In the genomic region with DNA sequence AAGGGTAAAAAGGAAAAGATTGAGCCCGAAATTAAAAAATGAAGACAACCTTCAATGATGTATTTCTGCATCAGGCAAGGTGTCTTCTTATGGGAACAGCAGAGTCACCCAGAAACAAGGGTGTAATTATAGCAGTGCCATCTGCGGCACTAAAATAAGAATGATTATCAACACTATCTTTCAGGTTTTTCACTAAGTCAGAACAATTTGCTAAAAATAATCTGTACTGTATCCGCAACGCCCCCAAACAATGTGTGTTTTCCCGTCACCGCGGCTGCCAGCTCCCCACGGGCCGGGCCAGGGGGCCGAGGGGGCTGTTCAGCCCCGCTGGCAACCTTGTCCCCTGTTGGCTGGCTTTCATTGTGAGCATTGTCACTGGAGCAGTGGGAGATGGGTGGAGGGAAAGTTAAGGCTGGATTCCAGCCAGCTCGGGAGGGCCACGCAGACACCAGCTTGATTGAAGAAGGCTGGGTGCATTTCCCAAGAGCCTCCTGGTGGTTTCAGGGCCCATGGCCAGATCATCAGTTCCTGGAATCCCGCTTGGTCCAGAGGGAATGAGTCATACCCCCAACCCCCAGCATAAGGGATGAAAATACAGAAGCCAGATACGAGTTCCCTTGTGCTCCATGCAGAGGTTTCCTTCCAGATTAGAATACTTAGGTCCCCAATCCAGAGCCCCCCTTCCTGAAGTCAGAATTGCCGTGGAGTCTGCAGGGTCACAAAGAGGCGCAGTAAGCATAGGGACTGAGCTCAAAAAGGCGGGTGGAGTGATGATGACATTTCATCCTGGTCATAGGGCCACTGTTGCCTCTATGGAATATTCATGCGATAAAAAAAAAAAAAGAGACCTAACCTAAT, we compare ENCODE assay signal across 1 cellular context.
A peak's percentile ranks its signal among the peaks of the same experiment; 100 is the strongest.
TF ChIP-seq lines count a peak whose summit lies in the region.

No MANE protein-coding gene starts in this region.

TF ChIP-seq in GM12878, 131 proteins besides CTCF, POLR2A, EP300 and RAD21 (continued from another document):
- TF ChIP-seq, protein P1, sequence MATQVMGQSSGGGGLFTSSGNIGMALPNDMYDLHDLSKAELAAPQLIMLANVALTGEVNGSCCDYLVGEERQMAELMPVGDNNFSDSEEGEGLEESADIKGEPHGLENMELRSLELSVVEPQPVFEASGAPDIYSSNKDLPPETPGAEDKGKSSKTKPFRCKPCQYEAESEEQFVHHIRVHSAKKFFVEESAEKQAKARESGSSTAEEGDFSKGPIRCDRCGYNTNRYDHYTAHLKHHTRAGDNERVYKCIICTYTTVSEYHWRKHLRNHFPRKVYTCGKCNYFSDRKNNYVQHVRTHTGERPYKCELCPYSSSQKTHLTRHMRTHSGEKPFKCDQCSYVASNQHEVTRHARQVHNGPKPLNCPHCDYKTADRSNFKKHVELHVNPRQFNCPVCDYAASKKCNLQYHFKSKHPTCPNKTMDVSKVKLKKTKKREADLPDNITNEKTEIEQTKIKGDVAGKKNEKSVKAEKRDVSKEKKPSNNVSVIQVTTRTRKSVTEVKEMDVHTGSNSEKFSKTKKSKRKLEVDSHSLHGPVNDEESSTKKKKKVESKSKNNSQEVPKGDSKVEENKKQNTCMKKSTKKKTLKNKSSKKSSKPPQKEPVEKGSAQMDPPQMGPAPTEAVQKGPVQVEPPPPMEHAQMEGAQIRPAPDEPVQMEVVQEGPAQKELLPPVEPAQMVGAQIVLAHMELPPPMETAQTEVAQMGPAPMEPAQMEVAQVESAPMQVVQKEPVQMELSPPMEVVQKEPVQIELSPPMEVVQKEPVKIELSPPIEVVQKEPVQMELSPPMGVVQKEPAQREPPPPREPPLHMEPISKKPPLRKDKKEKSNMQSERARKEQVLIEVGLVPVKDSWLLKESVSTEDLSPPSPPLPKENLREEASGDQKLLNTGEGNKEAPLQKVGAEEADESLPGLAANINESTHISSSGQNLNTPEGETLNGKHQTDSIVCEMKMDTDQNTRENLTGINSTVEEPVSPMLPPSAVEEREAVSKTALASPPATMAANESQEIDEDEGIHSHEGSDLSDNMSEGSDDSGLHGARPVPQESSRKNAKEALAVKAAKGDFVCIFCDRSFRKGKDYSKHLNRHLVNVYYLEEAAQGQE (IDR thresholded peaks at IDR 0.05; ENCODE audit: low read depth, low read length), result no peak
- TF ChIP-seq EGR1 (IDR thresholded peaks at IDR 0.05; ENCODE audit: borderline replicate concordance in 1 of 2, low read depth in 2 of 2, low read length in 2 of 2) (peak in 1 of 2 experiments; percentile 44; a peak in 1 of 3 replicates), ZNF207 (IDR thresholded peaks at IDR 0.05; ENCODE audit: borderline replicate concordance) (no peak), CREM (IDR thresholded peaks at IDR 0.05; ENCODE audit: low read depth) (peak; percentile 53; the same call in 1 of the 2 replicates), CEBPB (IDR thresholded peaks at IDR 0.05; ENCODE audit: borderline replicate concordance in 1 of 2, low read depth in 2 of 2, low read length in 2 of 2) (no peak), NR2C1 (IDR thresholded peaks at IDR 0.05) (no peak), MTA3 (IDR thresholded peaks at IDR 0.05; ENCODE audit: borderline replicate concordance, low read length) (no peak; the same call in 1 of the 2 replicates), ZNF274 (IDR thresholded peaks at IDR 0.05; ENCODE audit: insufficient read depth, insufficient read length) (no peak)
- TF ChIP-seq, protein P2, sequence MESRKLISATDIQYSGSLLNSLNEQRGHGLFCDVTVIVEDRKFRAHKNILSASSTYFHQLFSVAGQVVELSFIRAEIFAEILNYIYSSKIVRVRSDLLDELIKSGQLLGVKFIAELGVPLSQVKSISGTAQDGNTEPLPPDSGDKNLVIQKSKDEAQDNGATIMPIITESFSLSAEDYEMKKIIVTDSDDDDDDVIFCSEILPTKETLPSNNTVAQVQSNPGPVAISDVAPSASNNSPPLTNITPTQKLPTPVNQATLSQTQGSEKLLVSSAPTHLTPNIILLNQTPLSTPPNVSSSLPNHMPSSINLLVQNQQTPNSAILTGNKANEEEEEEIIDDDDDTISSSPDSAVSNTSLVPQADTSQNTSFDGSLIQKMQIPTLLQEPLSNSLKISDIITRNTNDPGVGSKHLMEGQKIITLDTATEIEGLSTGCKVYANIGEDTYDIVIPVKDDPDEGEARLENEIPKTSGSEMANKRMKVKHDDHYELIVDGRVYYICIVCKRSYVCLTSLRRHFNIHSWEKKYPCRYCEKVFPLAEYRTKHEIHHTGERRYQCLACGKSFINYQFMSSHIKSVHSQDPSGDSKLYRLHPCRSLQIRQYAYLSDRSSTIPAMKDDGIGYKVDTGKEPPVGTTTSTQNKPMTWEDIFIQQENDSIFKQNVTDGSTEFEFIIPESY (IDR thresholded peaks at IDR 0.05), result no peak
- TF ChIP-seq, protein P3, sequence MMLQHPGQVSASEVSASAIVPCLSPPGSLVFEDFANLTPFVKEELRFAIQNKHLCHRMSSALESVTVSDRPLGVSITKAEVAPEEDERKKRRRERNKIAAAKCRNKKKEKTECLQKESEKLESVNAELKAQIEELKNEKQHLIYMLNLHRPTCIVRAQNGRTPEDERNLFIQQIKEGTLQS (IDR thresholded peaks at IDR 0.05; ENCODE audit: borderline replicate concordance, extremely low read depth, low read depth, low read length), result no peak
- TF ChIP-seq, protein P4, sequence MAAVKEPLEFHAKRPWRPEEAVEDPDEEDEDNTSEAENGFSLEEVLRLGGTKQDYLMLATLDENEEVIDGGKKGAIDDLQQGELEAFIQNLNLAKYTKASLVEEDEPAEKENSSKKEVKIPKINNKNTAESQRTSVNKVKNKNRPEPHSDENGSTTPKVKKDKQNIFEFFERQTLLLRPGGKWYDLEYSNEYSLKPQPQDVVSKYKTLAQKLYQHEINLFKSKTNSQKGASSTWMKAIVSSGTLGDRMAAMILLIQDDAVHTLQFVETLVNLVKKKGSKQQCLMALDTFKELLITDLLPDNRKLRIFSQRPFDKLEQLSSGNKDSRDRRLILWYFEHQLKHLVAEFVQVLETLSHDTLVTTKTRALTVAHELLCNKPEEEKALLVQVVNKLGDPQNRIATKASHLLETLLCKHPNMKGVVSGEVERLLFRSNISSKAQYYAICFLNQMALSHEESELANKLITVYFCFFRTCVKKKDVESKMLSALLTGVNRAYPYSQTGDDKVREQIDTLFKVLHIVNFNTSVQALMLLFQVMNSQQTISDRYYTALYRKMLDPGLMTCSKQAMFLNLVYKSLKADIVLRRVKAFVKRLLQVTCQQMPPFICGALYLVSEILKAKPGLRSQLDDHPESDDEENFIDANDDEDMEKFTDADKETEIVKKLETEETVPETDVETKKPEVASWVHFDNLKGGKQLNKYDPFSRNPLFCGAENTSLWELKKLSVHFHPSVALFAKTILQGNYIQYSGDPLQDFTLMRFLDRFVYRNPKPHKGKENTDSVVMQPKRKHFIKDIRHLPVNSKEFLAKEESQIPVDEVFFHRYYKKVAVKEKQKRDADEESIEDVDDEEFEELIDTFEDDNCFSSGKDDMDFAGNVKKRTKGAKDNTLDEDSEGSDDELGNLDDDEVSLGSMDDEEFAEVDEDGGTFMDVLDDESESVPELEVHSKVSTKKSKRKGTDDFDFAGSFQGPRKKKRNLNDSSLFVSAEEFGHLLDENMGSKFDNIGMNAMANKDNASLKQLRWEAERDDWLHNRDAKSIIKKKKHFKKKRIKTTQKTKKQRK (IDR thresholded peaks at IDR 0.05; ENCODE audit: low read depth, low read length), result no peak
- TF ChIP-seq, protein P5, sequence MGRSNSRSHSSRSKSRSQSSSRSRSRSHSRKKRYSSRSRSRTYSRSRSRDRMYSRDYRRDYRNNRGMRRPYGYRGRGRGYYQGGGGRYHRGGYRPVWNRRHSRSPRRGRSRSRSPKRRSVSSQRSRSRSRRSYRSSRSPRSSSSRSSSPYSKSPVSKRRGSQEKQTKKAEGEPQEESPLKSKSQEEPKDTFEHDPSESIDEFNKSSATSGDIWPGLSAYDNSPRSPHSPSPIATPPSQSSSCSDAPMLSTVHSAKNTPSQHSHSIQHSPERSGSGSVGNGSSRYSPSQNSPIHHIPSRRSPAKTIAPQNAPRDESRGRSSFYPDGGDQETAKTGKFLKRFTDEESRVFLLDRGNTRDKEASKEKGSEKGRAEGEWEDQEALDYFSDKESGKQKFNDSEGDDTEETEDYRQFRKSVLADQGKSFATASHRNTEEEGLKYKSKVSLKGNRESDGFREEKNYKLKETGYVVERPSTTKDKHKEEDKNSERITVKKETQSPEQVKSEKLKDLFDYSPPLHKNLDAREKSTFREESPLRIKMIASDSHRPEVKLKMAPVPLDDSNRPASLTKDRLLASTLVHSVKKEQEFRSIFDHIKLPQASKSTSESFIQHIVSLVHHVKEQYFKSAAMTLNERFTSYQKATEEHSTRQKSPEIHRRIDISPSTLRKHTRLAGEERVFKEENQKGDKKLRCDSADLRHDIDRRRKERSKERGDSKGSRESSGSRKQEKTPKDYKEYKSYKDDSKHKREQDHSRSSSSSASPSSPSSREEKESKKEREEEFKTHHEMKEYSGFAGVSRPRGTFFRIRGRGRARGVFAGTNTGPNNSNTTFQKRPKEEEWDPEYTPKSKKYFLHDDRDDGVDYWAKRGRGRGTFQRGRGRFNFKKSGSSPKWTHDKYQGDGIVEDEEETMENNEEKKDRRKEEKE (IDR thresholded peaks at IDR 0.05), result no peak
- TF ChIP-seq, protein P6, sequence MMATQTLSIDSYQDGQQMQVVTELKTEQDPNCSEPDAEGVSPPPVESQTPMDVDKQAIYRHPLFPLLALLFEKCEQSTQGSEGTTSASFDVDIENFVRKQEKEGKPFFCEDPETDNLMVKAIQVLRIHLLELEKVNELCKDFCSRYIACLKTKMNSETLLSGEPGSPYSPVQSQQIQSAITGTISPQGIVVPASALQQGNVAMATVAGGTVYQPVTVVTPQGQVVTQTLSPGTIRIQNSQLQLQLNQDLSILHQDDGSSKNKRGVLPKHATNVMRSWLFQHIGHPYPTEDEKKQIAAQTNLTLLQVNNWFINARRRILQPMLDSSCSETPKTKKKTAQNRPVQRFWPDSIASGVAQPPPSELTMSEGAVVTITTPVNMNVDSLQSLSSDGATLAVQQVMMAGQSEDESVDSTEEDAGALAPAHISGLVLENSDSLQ (IDR thresholded peaks at IDR 0.05), result no peak
TF ChIP-seq in GM12878: peak in this region for 40.
